Comparison of ENCODE assay signal across 20 cellular contexts in genomic region chr22:20186183-20186870, GRCh38. TPM values are rescaled to one million over a fixed set of nuclear protein-coding genes. Genes with fewer than 3 reads are reported as not detected.
A peak's percentile ranks its signal among the peaks of the same experiment; 100 is the strongest.
DNase-seq lines count a peak whose midpoint lies in the region; ATAC-seq, FAIRE-seq and TF ChIP-seq lines count a peak whose summit lies in the region.
"Had no signal": no experiment of that assay in that cellular context is flagged by ENCODE, and none has a peak within 500 bp of the region (broad histone marks: within the 10 kb centered on the region; RNA-seq: fewer than 3 reads in every experiment).

No MANE protein-coding gene starts in this region.

- H3K4me3 ChIP-seq in HepG2 (replicated peaks in 1 of 3; ENCODE audit: insufficient read depth in 1 of 3, low read depth in 2 of 3, low read length in 3 of 3) (no peak overlapping the region), right lobe of liver (no peak overlapping the region)
- H3K4me3 ChIP-seq: gastroesophageal sphincter, PC-9 had no signal

- TF ChIP-seq RAD21 in HepG2 (CRISPR knock-in tag; IDR thresholded peaks at IDR 0.05) = no peak

- TF ChIP-seq CTCF in HepG2 (CRISPR knock-in tag; IDR thresholded peaks at IDR 0.05) (peak; percentile 39), right lobe of liver (IDR thresholded peaks at IDR 0.05) (no peak), endothelial cell (IDR thresholded peaks at IDR 0.05; ENCODE audit: unreplicated experiment) (no peak), omental fat pad (IDR thresholded peaks at IDR 0.05) (no peak)

- in situ Hi-C loops in HepG2 (cut with HindIII; ENCODE audit: extremely low pct_ligation_motif_present, low pct_unique_long_range_greater_than_20kb) = no loop called here

- H3K27ac ChIP-seq in HepG2 (ENCODE audit: extremely low read length, insufficient read depth, low read length) (no peak overlapping the region), right lobe of liver (peak overlapping the region in 1 of 3 donors; percentile 53)
- H3K27ac ChIP-seq: gastroesophageal sphincter, PC-9 had no signal

- POLR2A ChIA-PET in HepG2 (lab: Yijun Ruan, JAX) = no interaction called here

- no peak overlapping the region for H3K4me3 Mint-ChIP-seq in endothelial cell (ENCODE audit: unreplicated experiment)
- H3K4me3 Mint-ChIP-seq: activated CD4-positive, alpha-beta T cell treated with anti-CD3 and anti-CD28 coated beads, Interleukin-2, amount 10 ng/mL, durations not matched to agents 24 days and 14 days; activated T-helper 1 cell treated with anti-CD3 and anti-CD28 coated beads, Interleukin-12 subunit alpha, Interleukin-12 subunit beta, Interleukin-2, Interleukin-4 antibody, amounts not matched to agents 30 ng/mL and 10 ng/mL and 1 ng/mL, durations not matched to agents 14 hours and 24 hours and 36 hours had no signal

- no peak overlapping the region for H3K27ac Mint-ChIP-seq in endothelial cell (ENCODE audit: unreplicated experiment)
- H3K27ac Mint-ChIP-seq: activated CD4-positive, alpha-beta T cell treated with anti-CD3 and anti-CD28 coated beads, Interleukin-2, amount 10 ng/mL, durations not matched to agents 24 days and 14 days; activated T-helper 1 cell treated with anti-CD3 and anti-CD28 coated beads, Interleukin-12 subunit alpha, Interleukin-12 subunit beta, Interleukin-2, Interleukin-4 antibody, amounts not matched to agents 30 ng/mL and 10 ng/mL and 1 ng/mL, durations not matched to agents 14 hours and 24 hours and 36 hours had no signal

- no peaks in the 10 kb centered on the region for H3K9me3 ChIP-seq in HepG2 (ENCODE audit: low read length)
- no peaks in the 10 kb centered on the region for H3K9me3 ChIP-seq in right lobe of liver
- H3K9me3 ChIP-seq: gastroesophageal sphincter had no signal

- H3K4me1 ChIP-seq in HepG2 (ENCODE audit: insufficient read depth, low read length) (no peaks in the 10 kb centered on the region), right lobe of liver (peaks cover 0 to 22% (median 1%) of the 10 kb centered on the region in 4 donors)
- H3K4me1 ChIP-seq: gastroesophageal sphincter had no signal

- TF ChIP-seq EP300 in HepG2 (IDR thresholded peaks at IDR 0.05; ENCODE audit: low read depth in 2 of 2, low read length in 2 of 2) (no peak), HepG2 (CRISPR knock-in tag; IDR thresholded peaks at IDR 0.05; ENCODE audit: borderline replicate concordance) (no peak)

- BruUV-seq in HepG2 (replicated peaks; lab: Mats Ljungman, UMichigan) = no TSS peak

- WGBS in HepG2 (ENCODE audit: low lambda C conversion rate) = 14% methylated on average over 6 of the region's 10 CpGs
- 74% methylated on average over 7 of the region's 10 CpGs for WGBS in right lobe of liver (ENCODE audit: insufficient coverage, low coverage, low lambda C conversion rate, missing lambda C conversion rate)

- peaks cover 5% of the 10 kb centered on the region for H3K4me1 Mint-ChIP-seq in endothelial cell (ENCODE audit: unreplicated experiment)
- H3K4me1 Mint-ChIP-seq: activated CD4-positive, alpha-beta T cell treated with anti-CD3 and anti-CD28 coated beads, Interleukin-2, amount 10 ng/mL, durations not matched to agents 24 days and 14 days had no signal

- H3K36me3 ChIP-seq in HepG2 (replicated peaks in 1 of 2; ENCODE audit: control insufficient read depth in 1 of 2, insufficient read depth in 2 of 2, low read length in 2 of 2) (no peaks in the 10 kb centered on the region), right lobe of liver (no peaks in the 10 kb centered on the region)
- H3K36me3 ChIP-seq: gastroesophageal sphincter had no signal

- no peak overlapping the region for H2AFZ ChIP-seq in HepG2 (ENCODE audit: low read length)
- H2AFZ ChIP-seq: PC-9 had no signal

- intact Hi-C loops in HepG2 (cut with micrococcal nuclease; ENCODE audit: unreplicated experiment) = no loop called here
- intact Hi-C loops in right lobe of liver (cut with DNase I) = no loop called here

- 0 out of 2 replicates have a peak, but pooled peaks cover 3% of the 10 kb centered on the region for H4K20me1 ChIP-seq in HepG2 (ENCODE audit: insufficient read depth, low read length)

- H3K27me3 ChIP-seq in HepG2 (ENCODE audit: control insufficient read depth in 1 of 2, insufficient read depth in 2 of 2, low read length in 2 of 2) = peaks cover 18 to 43% of the 10 kb centered on the region in 2 experiments; a peak in 4 of 5 replicates
- H3K27me3 ChIP-seq in right lobe of liver = no peaks in the 10 kb centered on the region

- H3K27me3 Mint-ChIP-seq in endothelial cell (ENCODE audit: unreplicated experiment) = peaks cover 10% of the 10 kb centered on the region
- H3K27me3 Mint-ChIP-seq: activated CD4-positive, alpha-beta T cell treated with anti-CD3 and anti-CD28 coated beads, Interleukin-2, amount 10 ng/mL, durations not matched to agents 24 days and 14 days had no signal

- no peaks in the 10 kb centered on the region for H3K36me3 Mint-ChIP-seq in endothelial cell (ENCODE audit: low read depth, unreplicated experiment)

- ATAC-seq in HepG2 (peak; percentile 71), right lobe of liver (no peak), omental fat pad (ENCODE audit: low FRiP score) (no peak), GM18861 (IDR thresholded peaks at IDR 0.05; ENCODE audit: unreplicated experiment) (no peak), HG02973 (IDR thresholded peaks at IDR 0.05; ENCODE audit: unreplicated experiment) (no peak)
- ATAC-seq: gastroesophageal sphincter, left cardiac atrium, right cardiac atrium had no signal

- FAIRE-seq in HepG2 (lab: Jason Lieb, UNC) = no peak

- no peaks in the 10 kb centered on the region for H3K79me2 ChIP-seq in HepG2 (ENCODE audit: insufficient read depth, low read length)

- CTCF ChIA-PET in HepG2 (lab: Yijun Ruan, JAX; ENCODE audit: low intra/inter-chr PET ratio, low total read pairs) = no interaction called here

- no peak overlapping the region for H3K4me2 ChIP-seq in HepG2 (ENCODE audit: low read depth, low read length)
- H3K4me2 ChIP-seq: PC-9 had no signal

- TF ChIP-seq POLR2A in HepG2 (IDR thresholded peaks at IDR 0.05; ENCODE audit: insufficient read depth in 1 of 2, low read depth in 2 of 2, low read length in 2 of 2) = no peak
- TF ChIP-seq POLR2A in right lobe of liver (IDR thresholded peaks at IDR 0.05) = no peak

- no peaks in the 10 kb centered on the region for H3K9me3 Mint-ChIP-seq in endothelial cell (ENCODE audit: unreplicated experiment)
- H3K9me3 Mint-ChIP-seq: activated CD4-positive, alpha-beta T cell treated with anti-CD3 and anti-CD28 coated beads, Interleukin-2, amount 10 ng/mL, durations not matched to agents 24 days and 14 days; activated T-helper 1 cell treated with anti-CD3 and anti-CD28 coated beads, Interleukin-12 subunit alpha, Interleukin-12 subunit beta, Interleukin-2, Interleukin-4 antibody, amounts not matched to agents 30 ng/mL and 10 ng/mL and 1 ng/mL, durations not matched to agents 14 hours and 24 hours and 36 hours had no signal

- no peak overlapping the region for H3K9ac ChIP-seq in HepG2 (ENCODE audit: insufficient read depth, low read depth, low read length)

- DNase-seq in HepG2 (ENCODE audit: low spot score) = peak; percentile 44
- DNase-seq in right lobe of liver = no peak
- peak; percentile 52 for DNase-seq in NCI-H524 treated with DMSO at 0.1 percent for 48 hours (lab: John Stamatoyannopoulos, UW)
- DNase-seq in endothelial cell (ENCODE audit: low spot score) = peak; percentile 56
- DNase-seq in omental fat pad (ENCODE audit: low spot score) = no peak
- no peak for DNase-seq in stimulated activated CD4-positive, alpha-beta T cell treated with anti-CD3 and anti-CD28 coated beads, Interleukin-4, amount 100 ng/mL, for 24 hours
- DNase-seq: activated CD4-positive, alpha-beta T cell treated with anti-CD3 and anti-CD28 coated beads, Interleukin-2, amount 10 ng/mL, durations not matched to agents 24 days and 14 days; aorta; EL; left cardiac atrium; NCI-H1694 treated with DMSO at 0.1 percent for 48 hours; PC-9; right cardiac atrium; stimulated activated CD4-positive, alpha-beta T cell treated with anti-CD3 and anti-CD28 coated beads, Interleukin-4, amount 100 ng/mL, for 4 hours; stimulated activated naive CD4-positive, alpha-beta T cell had no signal

RNA-seq across cellular contexts. Expression of gene CCDC188, which starts 35.5 kb away (rescaled TPM):
- total RNA-seq in HepG2 (2016; rRNA removed; fragmentation: Illumina TruSeq; extraction: Trizol) (not detected in 2 replicates), right lobe of liver (not detected), endothelial cell (ENCODE audit: unreplicated experiment) (not detected), omental fat pad (1 to 10 TPM in 1 of 4 donors, under 1 TPM in 2, not detected in 1; 0.28 to 1.8 (median 0.56) TPM)
- not detected in 2 replicates for total RNA-seq in HepG2 (2016; cell fraction: cytosol; rRNA removed; fragmentation: Illumina TruSeq; extraction: Trizol; ENCODE audit: low read depth)
- not detected in 2 replicates for total RNA-seq in HepG2 (2016; cell fraction: insoluble cytoplasmic fraction; rRNA removed; fragmentation: Illumina TruSeq; extraction: Trizol)
- not detected in 2 replicates for total RNA-seq in HepG2 (2016; cell fraction: membrane; rRNA removed; fragmentation: Illumina TruSeq; extraction: Trizol)
- total RNA-seq in HepG2 (2016; cell fraction: nucleus; rRNA removed; fragmentation: Illumina TruSeq; extraction: Trizol) = not detected in 2 replicates
- not detected in 2 replicates for polyA plus RNA-seq in HepG2 (2011; rRNA removed)
- polyA plus RNA-seq in HepG2 (2011; cell fraction: cytosol; rRNA removed) = not detected in 2 replicates
- not detected in 2 replicates for polyA plus RNA-seq in HepG2 (2011; cell fraction: nucleus; rRNA removed)
- polyA plus RNA-seq in HepG2 (2012) = not detected in 2 replicates
- polyA plus RNA-seq in HepG2 (2016; cell fraction: cytosol; fragmentation: Illumina TruSeq; extraction: Trizol; ENCODE audit: low read depth) = not detected in 2 replicates
- polyA plus RNA-seq in HepG2 (2016; cell fraction: insoluble cytoplasmic fraction; fragmentation: Illumina TruSeq; extraction: Trizol; ENCODE audit: low read depth) = not detected in 2 replicates
- not detected in 2 replicates for polyA plus RNA-seq in HepG2 (2016; cell fraction: membrane; fragmentation: Illumina TruSeq; extraction: Trizol; ENCODE audit: low read depth)
- not detected in 2 replicates for polyA plus RNA-seq in HepG2 (2016; cell fraction: nucleus; fragmentation: Illumina TruSeq; extraction: Trizol; ENCODE audit: insufficient read depth, low read depth)
- polyA minus RNA-seq in HepG2 (2011; rRNA and poly(A)+ RNA removed; ENCODE audit: low replicate concordance) = not detected in 2 replicates
- not detected in 2 replicates for polyA minus RNA-seq in HepG2 (2011; cell fraction: cytosol; rRNA and poly(A)+ RNA removed)
- polyA minus RNA-seq in HepG2 (2011; cell fraction: nucleus; rRNA and poly(A)+ RNA removed) = not detected in 2 replicates
- total RNA-seq: activated CD4-positive, alpha-beta T cell treated with anti-CD3 and anti-CD28 coated beads, Interleukin-2, amount 10 ng/mL, durations not matched to agents 24 days and 14 days; gastroesophageal sphincter; PC-9; T-helper 1 cell treated with Interleukin-12 subunit alpha and Interleukin-12 subunit beta and Interleukin-4 antibody, amounts not matched to agents 30 ng/mL and 1 ng/mL, for 36 hours had no signal
- polyA plus RNA-seq: aorta had no signal

RNA-seq across cellular contexts. Expression of gene ZDHHC8, which starts 54.7 kb away (rescaled TPM):
- total RNA-seq in HepG2 (2016; rRNA removed; fragmentation: Illumina TruSeq; extraction: Trizol) (2.2 and 7.5 TPM in 2 replicates), right lobe of liver (10 to 100 TPM; 11.4 to 39.0 (median 28.7) TPM), endothelial cell (ENCODE audit: unreplicated experiment) (118 TPM), omental fat pad (10 to 100 TPM in 3 of 4 donors, 1 to 10 TPM in 1; 9.5 to 23.3 (median 16.4) TPM)
- 9.7 and 13.0 TPM in 2 replicates for total RNA-seq in HepG2 (2016; cell fraction: cytosol; rRNA removed; fragmentation: Illumina TruSeq; extraction: Trizol; ENCODE audit: low read depth)
- 2.3 and 6.9 TPM in 2 replicates for total RNA-seq in HepG2 (2016; cell fraction: insoluble cytoplasmic fraction; rRNA removed; fragmentation: Illumina TruSeq; extraction: Trizol)
- 7.3 and 7.7 TPM in 2 replicates for total RNA-seq in HepG2 (2016; cell fraction: membrane; rRNA removed; fragmentation: Illumina TruSeq; extraction: Trizol)
- 10.4 and 12.9 TPM in 2 replicates for total RNA-seq in HepG2 (2016; cell fraction: nucleus; rRNA removed; fragmentation: Illumina TruSeq; extraction: Trizol)
- polyA plus RNA-seq in HepG2 (2011; rRNA removed) = 21.3 and 23.8 TPM in 2 replicates
- 7.4 and 11.5 TPM in 2 replicates for polyA plus RNA-seq in HepG2 (2011; cell fraction: cytosol; rRNA removed)
- 339 and 424 TPM in 2 replicates for polyA plus RNA-seq in HepG2 (2011; cell fraction: nucleus; rRNA removed)
- 20.4 and 23.6 TPM in 2 replicates for polyA plus RNA-seq in HepG2 (2012)
- 4.7 and 5.5 TPM in 2 replicates for polyA plus RNA-seq in HepG2 (2016; cell fraction: cytosol; fragmentation: Illumina TruSeq; extraction: Trizol; ENCODE audit: low read depth)
- 6.9 and 9.6 TPM in 2 replicates for polyA plus RNA-seq in HepG2 (2016; cell fraction: insoluble cytoplasmic fraction; fragmentation: Illumina TruSeq; extraction: Trizol; ENCODE audit: low read depth)
- polyA plus RNA-seq in HepG2 (2016; cell fraction: membrane; fragmentation: Illumina TruSeq; extraction: Trizol; ENCODE audit: low read depth) = 13.6 and 14.9 TPM in 2 replicates
- 107 and 110 TPM in 2 replicates for polyA plus RNA-seq in HepG2 (2016; cell fraction: nucleus; fragmentation: Illumina TruSeq; extraction: Trizol; ENCODE audit: insufficient read depth, low read depth)
- 10.0 and 10.2 TPM in 2 replicates for polyA minus RNA-seq in HepG2 (2011; rRNA and poly(A)+ RNA removed; ENCODE audit: low replicate concordance)
- polyA minus RNA-seq in HepG2 (2011; cell fraction: cytosol; rRNA and poly(A)+ RNA removed) = 4.3 and 6.2 TPM in 2 replicates
- 11.3 and 19.8 TPM in 2 replicates for polyA minus RNA-seq in HepG2 (2011; cell fraction: nucleus; rRNA and poly(A)+ RNA removed)

Comparison
In these comparisons a context has a peak if more than half of its experiments do, and no peak if none do; other contexts are left out.
1. DNase-seq: peak in HepG2 (single experiment), NCI-H524 treated with DMSO at 0.1 percent for 48 hours (single experiment) and endothelial cell (single experiment); none in right lobe of liver (0 of 3), omental fat pad (single experiment) and stimulated activated CD4-positive, alpha-beta T cell treated with anti-CD3 and anti-CD28 coated beads, Interleukin-4, amount 100 ng/mL, for 24 hours (single experiment).